17 cellular contexts compared by ENCODE assay signal in genomic region chr2:135590594-135591290, GRCh38. TPM values are rescaled to one million over a fixed set of nuclear protein-coding genes. Genes with fewer than 3 reads are reported as not detected.
A peak's percentile ranks its signal among the peaks of the same experiment; 100 is the strongest.
DNase-seq lines count a peak whose midpoint lies in the region; ATAC-seq and TF ChIP-seq lines count a peak whose summit lies in the region.
"Had no signal": no experiment of that assay in that cellular context is flagged by ENCODE, and none has a peak within 500 bp of the region (broad histone marks: within the 10 kb centered on the region; RNA-seq: fewer than 3 reads in every experiment).

No MANE protein-coding gene starts in this region.

- H3K36me3 ChIP-seq in CD8-positive, alpha-beta memory T cell (ENCODE audit: insufficient read depth, low read length): no peaks in the 10 kb centered on the region
- H3K36me3 ChIP-seq: sigmoid colon, thoracic aorta had no signal

- peaks cover 12% of the 10 kb centered on the region for H3K4me1 ChIP-seq in CD8-positive, alpha-beta memory T cell (ENCODE audit: insufficient read depth, low read length)

- no peak overlapping the region for H3K27ac ChIP-seq in CD8-positive, alpha-beta memory T cell (ENCODE audit: low read depth, low read length)
- H3K27ac ChIP-seq: hepatocyte, sigmoid colon, thoracic aorta had no signal

- intact Hi-C loops in MCF 10A (cut with micrococcal nuclease): no loop called here

- DNase-seq in CD8-positive, alpha-beta memory T cell: peak in 1 of 5 donors; percentile 39
- DNase-seq in T-helper 17 cell (no peak), occipital lobe (lab: John Stamatoyannopoulos, UW) (no peak), MCF 10A (ENCODE audit: unreplicated experiment) (no peak)
- DNase-seq: activated CD4-positive, alpha-beta T cell treated with anti-CD3 and anti-CD28 coated beads for 1 hour; activated T-cell treated with anti-CD3 and anti-CD28 coated beads, Interleukin-2, amount 50 U/mL, for 1 hour; cerebellar nuclear complex; kidney glomerular epithelial cell; NCI-H187 treated with DMSO at 0.1 percent for 48 hours; sigmoid colon; stimulated activated CD4-positive, alpha-beta T cell treated with anti-CD3 and anti-CD28 coated beads, Interleukin-4, amount 100 ng/mL, for 1 hour had no signal

- ATAC-seq in GM18867 (IDR thresholded peaks at IDR 0.05; ENCODE audit: unreplicated experiment) (peak; percentile 29), HG03460 (IDR thresholded peaks at IDR 0.05; ENCODE audit: unreplicated experiment) (peak; percentile 50), T-helper 17 cell (peak; percentile 50), GM21526 (IDR thresholded peaks at IDR 0.05; ENCODE audit: low FRiP score, unreplicated experiment) (no peak)

- POLR2A ChIA-PET in CD8-positive, alpha-beta memory T cell (lab: Charles Lee): no interaction called here
- POLR2A ChIA-PET in MCF 10A (lab: Yijun Ruan, JAX): interaction anchor here (0.5 kb wide), 1 partner anchor 572 kb away, joined by 3 read pairs; no protein-coding TSS in a partner anchor

- BruUV-seq in MCF 10A (replicated peaks; lab: Mats Ljungman, UMichigan): no TSS peak

- no peak for TF ChIP-seq CTCF in MCF 10A (IDR thresholded peaks at IDR 0.05; ENCODE audit: unreplicated experiment)

- no peaks in the 10 kb centered on the region for H3K27me3 ChIP-seq in CD8-positive, alpha-beta memory T cell (ENCODE audit: insufficient read depth, low read length, poor library complexity, severe bottlenecking)
- H3K27me3 ChIP-seq: hepatocyte, sigmoid colon had no signal

- peaks cover 24 to 40% (median 29%) of the 10 kb centered on the region in 3 donors for H3K4me1 Mint-ChIP-seq in CD8-positive, alpha-beta memory T cell
- peaks cover 27% of the 10 kb centered on the region for H3K4me1 Mint-ChIP-seq in T-helper 17 cell
- H3K4me1 Mint-ChIP-seq in MCF 10A (ENCODE audit: insufficient read depth, unreplicated experiment): no peaks in the 10 kb centered on the region

- peaks cover 2 to 12% (median 11%) of the 10 kb centered on the region in 3 donors for H3K36me3 Mint-ChIP-seq in CD8-positive, alpha-beta memory T cell
- H3K36me3 Mint-ChIP-seq in T-helper 17 cell (ENCODE audit: low read depth) (peaks cover 7% of the 10 kb centered on the region), MCF 10A (ENCODE audit: insufficient read depth, unreplicated experiment) (no peaks in the 10 kb centered on the region)

- no peak overlapping the region for H3K4me3 ChIP-seq in CD8-positive, alpha-beta memory T cell (ENCODE audit: low read length)
- H3K4me3 ChIP-seq: hepatocyte, sigmoid colon, thoracic aorta had no signal

- peaks cover 6 to 12% (median 9%) of the 10 kb centered on the region in 5 donors for H3K9me3 Mint-ChIP-seq in CD8-positive, alpha-beta memory T cell
- H3K9me3 Mint-ChIP-seq in MCF 10A (ENCODE audit: unreplicated experiment): no peaks in the 10 kb centered on the region

- CTCF ChIA-PET in CD8-positive, alpha-beta memory T cell (lab: Charles Lee): interaction anchor here (1.3 kb wide), 1 partner anchor 587 kb away, joined by 3 read pairs; no protein-coding TSS in a partner anchor
- CTCF ChIA-PET in MCF 10A (lab: Yijun Ruan, JAX): interaction anchor here (0.6 to 1.2 kb wide), 4 partner anchors 10 to 587 kb away, joined by 3 to 6 read pairs (median 4); no protein-coding TSS in a partner anchor

- H3K4me3 Mint-ChIP-seq in CD8-positive, alpha-beta memory T cell: peak overlapping the region in 2 of 7 donors; percentile 1 to 13
- no peak overlapping the region for H3K4me3 Mint-ChIP-seq in T-helper 17 cell
- no peak overlapping the region for H3K4me3 Mint-ChIP-seq in MCF 10A (ENCODE audit: unreplicated experiment)
- H3K4me3 Mint-ChIP-seq: T-helper 2 cell treated with Interferon-gamma antibody and Interleukin-4, amounts not matched to agents 5 μg/mL and 100 μg/mL, for 36 hours had no signal

- peak overlapping the region in 6 of 8 donors; percentile 9 to 44 (median 24) for H3K27ac Mint-ChIP-seq in CD8-positive, alpha-beta memory T cell
- peak overlapping the region; percentile 6 for H3K27ac Mint-ChIP-seq in T-helper 17 cell
- H3K27ac Mint-ChIP-seq in MCF 10A (ENCODE audit: low read depth, unreplicated experiment): no peak overlapping the region
- H3K27ac Mint-ChIP-seq: T-helper 2 cell treated with Interferon-gamma antibody and Interleukin-4, amounts not matched to agents 5 μg/mL and 100 μg/mL, for 36 hours had no signal

- no peaks in the 10 kb centered on the region for H3K9me3 ChIP-seq in CD8-positive, alpha-beta memory T cell (ENCODE audit: low read length)
- no peaks in the 10 kb centered on the region for H3K9me3 ChIP-seq in T-helper 17 cell (ENCODE audit: control insufficient read depth, low read length, poor library complexity, severe bottlenecking)

- no peaks in the 10 kb centered on the region for H3K27me3 Mint-ChIP-seq in CD8-positive, alpha-beta memory T cell
- no peaks in the 10 kb centered on the region for H3K27me3 Mint-ChIP-seq in T-helper 17 cell
- no peaks in the 10 kb centered on the region for H3K27me3 Mint-ChIP-seq in MCF 10A (ENCODE audit: insufficient read depth, unreplicated experiment)

RNA-seq across cellular contexts. Expression of gene R3HDM1, which starts 59.5 kb away (rescaled TPM):
- total RNA-seq in CD8-positive, alpha-beta memory T cell: 10 to 100 TPM; 49.7 to 52.6 TPM
- polyA plus RNA-seq in CD8-positive, alpha-beta memory T cell: 21.1 TPM
- total RNA-seq in T-helper 17 cell (10 to 100 TPM; 31.8 to 42.9 TPM), occipital lobe (360 TPM), MCF 10A (2022) (52.4 and 54.6 TPM in 2 replicates)

RNA-seq across cellular contexts. Expression of gene ZRANB3, which starts 59.7 kb away (rescaled TPM):
- total RNA-seq in CD8-positive, alpha-beta memory T cell: 10 to 100 TPM in 1 of 2 experiments, 1 to 10 TPM in 1; 9.1 to 10.3 TPM
- 2.5 TPM for polyA plus RNA-seq in CD8-positive, alpha-beta memory T cell
- total RNA-seq in T-helper 17 cell (1 to 10 TPM; 3.5 to 3.9 TPM), occipital lobe (14.5 TPM), MCF 10A (2022) (16.3 and 17.3 TPM in 2 replicates)
